Comparison of ENCODE assay signal across 8 cellular contexts in genomic region chr17:35808962-35809854, GRCh38. TPM values are rescaled to one million over a fixed set of nuclear protein-coding genes. Genes with fewer than 3 reads are reported as not detected.
DNase-seq lines count a peak whose midpoint lies in the region; ATAC-seq and TF ChIP-seq lines count a peak whose summit lies in the region.

TAF15 (plus strand) TSS chr17:35809484; CDS start chr17:35809570, 86 bp downstream.

- no peaks in the 10 kb centered on the region for H3K9me3 Mint-ChIP-seq in activated CD4-positive, alpha-beta T cell treated with anti-CD3 and anti-CD28 coated beads for 36 hours (ENCODE audit: low read depth)

- H3K4me1 ChIP-seq in BE2C = peaks cover 3% of the 10 kb centered on the region; the same call in 1 of the 2 replicates

- POLR2A ChIA-PET in activated CD4-positive, alpha-beta T cell treated with anti-CD3 and anti-CD28 coated beads for 36 hours (lab: Charles Lee) = interaction anchor here (0.7 to 3.6 kb wide), 6 partner anchors 13 to 830 kb away, joined by 3 to 37 read pairs (median 3); partner anchors contain the start of gene MMP28

- ATAC-seq in HG03442 (IDR thresholded peaks at IDR 0.05; ENCODE audit: unreplicated experiment) = peak; percentile 91
- peak; percentile 88 for ATAC-seq in activated CD4-positive, alpha-beta T cell treated with anti-CD3 and anti-CD28 coated beads for 36 hours

- H3K27me3 ChIP-seq in BE2C = no peaks in the 10 kb centered on the region

- peaks cover 5% of the 10 kb centered on the region for H3K36me3 ChIP-seq in BE2C

- DNase-seq in BE2C (peak; percentile 98), GM19238 (ENCODE audit: insufficient read length, low spot score) (peak; percentile 86), NCI-H510A treated with DMSO at 0.1 percent for 48 hours (lab: John Stamatoyannopoulos, UW) (peak; percentile 99), choroid plexus epithelial cell (ENCODE audit: low read depth) (peak; percentile 99), kidney tubule cell (ENCODE audit: low spot score) (peak; percentile 99)
- peak; percentile 98 for DNase-seq in activated CD4-positive, alpha-beta T cell treated with anti-CD3 and anti-CD28 coated beads for 36 hours
- peak; percentile 76 to 92 (median 84) for DNase-seq in stimulated activated CD4-positive, alpha-beta T cell treated with anti-CD3 and anti-CD28 coated beads, Interleukin-1b, Interleukin-23, amount 100 ng/mL, for 24 hours (ENCODE audit: low read depth in 4 of 4, low spot score in 1 of 4)

- no peaks in the 10 kb centered on the region for H3K27me3 Mint-ChIP-seq in activated CD4-positive, alpha-beta T cell treated with anti-CD3 and anti-CD28 coated beads for 36 hours

- peak within 1 kb of the TSS; percentile 98 for H3K4me3 ChIP-seq in BE2C (ENCODE audit: low read depth, low read length)
- H3K4me3 ChIP-seq in choroid plexus epithelial cell (ENCODE audit: low read depth, low read length) = peak within 1 kb of the TSS; percentile 99

- H3K27ac Mint-ChIP-seq in activated CD4-positive, alpha-beta T cell treated with anti-CD3 and anti-CD28 coated beads for 36 hours = peak within 1 kb of the TSS; percentile 97

- H3K4me1 Mint-ChIP-seq in activated CD4-positive, alpha-beta T cell treated with anti-CD3 and anti-CD28 coated beads for 36 hours = peaks cover 57% of the 10 kb centered on the region

- peaks cover 34% of the 10 kb centered on the region for H3K36me3 Mint-ChIP-seq in activated CD4-positive, alpha-beta T cell treated with anti-CD3 and anti-CD28 coated beads for 36 hours (ENCODE audit: low read depth)

- peak within 1 kb of the TSS; percentile 78 for H3K4me3 Mint-ChIP-seq in activated CD4-positive, alpha-beta T cell treated with anti-CD3 and anti-CD28 coated beads for 36 hours

- H3K9me3 ChIP-seq in BE2C = no peaks in the 10 kb centered on the region

- intact Hi-C loops in activated CD4-positive, alpha-beta T cell treated with anti-CD3 and anti-CD28 coated beads for 36 hours (cut with DNase I, micrococcal nuclease) = loop anchor here (1.0 to 10.0 kb wide), 17 partner anchors 45 to 847 kb away; partner anchors contain the start of genes SLFN5 (in 2 of the 2), AP2B1 (in 1 of the 2), CCT6B (in 1 of the 2) and GGNBP2 (in 1 of the 2)

- CTCF ChIA-PET in activated CD4-positive, alpha-beta T cell treated with anti-CD3 and anti-CD28 coated beads for 36 hours (lab: Charles Lee) = interaction anchor here (0.6 to 6.4 kb wide), 28 partner anchors 8 to 1206 kb away, joined by 3 to 123 read pairs (median 4); partner anchors contain the start of genes C17orf50, MMP28 and MRM1

- TF ChIP-seq CTCF in BE2C (IDR thresholded peaks at IDR 0.05; ENCODE audit: low read depth, low read length) (peak; percentile 89), choroid plexus epithelial cell (conservative IDR thresholded peaks at IDR 0.05; ENCODE audit: low read depth, low read length) (peak; percentile 91)

RNA-seq across cellular contexts. Expression of gene TAF15, which starts in this region (rescaled TPM):
- polyA plus RNA-seq in BE2C (2012; ENCODE audit: insufficient read depth, insufficient read length, low read depth) = 112 TPM
- total RNA-seq in activated CD4-positive, alpha-beta T cell treated with anti-CD3 and anti-CD28 coated beads for 36 hours = 100 to 1,000 TPM; 316 to 330 TPM

Comparison
In these comparisons a context has a peak if more than half of its experiments do, and no peak if none do; other contexts are left out.
1. Peak in every context shown above with its lines: DNase-seq, ATAC-seq and H3K4me3 ChIP-seq.